ENCODE assay signal across 29 cellular contexts in the genomic region with DNA sequence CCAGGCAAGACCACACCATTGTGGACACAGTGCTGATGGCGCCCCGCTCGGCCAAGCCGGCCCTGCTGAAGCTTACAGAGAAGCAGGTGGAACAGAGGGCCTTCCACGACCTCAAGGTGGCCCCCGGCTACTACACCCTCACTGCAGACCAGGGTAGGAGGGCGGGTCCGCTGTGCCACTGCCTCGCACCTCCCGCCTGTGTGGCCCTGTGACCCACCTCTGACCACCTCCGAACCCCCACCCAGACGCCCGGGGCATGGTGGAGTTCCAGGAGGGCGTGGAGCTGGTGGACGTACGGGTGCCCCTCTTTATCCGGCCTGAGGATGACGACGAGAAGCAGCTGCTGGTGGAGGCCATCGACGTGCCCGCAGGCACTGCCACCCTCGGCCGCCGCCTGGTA. TPM values are rescaled to one million over a fixed set of nuclear protein-coding genes. Genes with fewer than 3 reads are reported as not detected.
"Had no signal": no experiment of that assay in that cellular context is flagged by ENCODE, and none has a peak within 500 bp of the region (broad histone marks: within the 10 kb centered on the region; RNA-seq: fewer than 3 reads in every experiment).

No MANE protein-coding gene starts in this region.

- H3K4me1 ChIP-seq: foreskin keratinocyte, gastroesophageal sphincter, parathyroid adenoma, uterus had no signal

- H3K9me3 ChIP-seq: esophagus muscularis mucosa, gastroesophageal sphincter, heart left ventricle, neutrophil, suprapubic skin, transverse colon, upper lobe of right lung, uterus had no signal

- DNase-seq: dermis blood vessel endothelial cell; effector memory CD4-positive, alpha-beta T cell; foreskin keratinocyte; heart left ventricle; hippocampal formation; immature natural killer cell; islet precursor cell; natural killer cell; stimulated activated CD4-positive, alpha-beta T cell treated with anti-CD3 and anti-CD28 coated beads, Interleukin-12 subunit alpha, Interleukin-12 subunit beta, amount 100 ng/mL, for 4 hours; stimulated activated CD4-positive, alpha-beta T cell treated with anti-CD3 and anti-CD28 coated beads, Interleukin-1b, Interleukin-23, amount 100 ng/mL, for 48 hours; stimulated activated CD4-positive, alpha-beta T cell treated with anti-CD3 and anti-CD28 coated beads, Interleukin-4, amount 100 ng/mL, for 1 hour; stimulated activated CD8-positive, alpha-beta memory T cell treated with anti-CD3 and anti-CD28 coated beads, Interleukin-4, amount 100 ng/mL, for 48 hours; stimulated activated naive CD4-positive, alpha-beta T cell; stimulated activated naive CD8-positive, alpha-beta T cell treated with anti-CD3 and anti-CD28 coated beads, Interleukin-15, amount 100 ng/mL, for 72 hours; transverse colon; upper lobe of right lung; uterus had no signal

- H3K27ac Mint-ChIP-seq: immature natural killer cell, memory B cell, natural killer cell, progenitor cell of endocrine pancreas had no signal

- H3K27ac ChIP-seq: coronary artery, esophagus muscularis mucosa, foreskin keratinocyte, gastroesophageal sphincter, heart left ventricle, neutrophil, parathyroid adenoma, suprapubic skin, transverse colon, upper lobe of right lung, uterus had no signal

- H3K4me3 Mint-ChIP-seq: immature natural killer cell; memory B cell; natural killer cell; stimulated activated naive CD8-positive, alpha-beta T cell treated with anti-CD3 and anti-CD28 coated beads, Interleukin-15, amount 100 ng/mL, for 72 hours had no signal

- ATAC-seq: foreskin keratinocyte; gastroesophageal sphincter; heart left ventricle; left lobe of liver; natural killer cell; sciatic nerve; stimulated activated naive CD8-positive, alpha-beta T cell treated with anti-CD3 and anti-CD28 coated beads, Interleukin-15, amount 100 ng/mL, for 72 hours; upper lobe of right lung had no signal

- H3K4me3 ChIP-seq: coronary artery, esophagus muscularis mucosa, gastroesophageal sphincter, heart left ventricle, smooth muscle cell, suprapubic skin, transverse colon, upper lobe of right lung, uterus had no signal

- H3K36me3 Mint-ChIP-seq: immature natural killer cell, memory B cell, natural killer cell had no signal

- H3K27me3 Mint-ChIP-seq: memory B cell; progenitor cell of endocrine pancreas; stimulated activated naive CD8-positive, alpha-beta T cell treated with anti-CD3 and anti-CD28 coated beads, Interleukin-15, amount 100 ng/mL, for 72 hours had no signal

- H3K9me3 Mint-ChIP-seq: immature natural killer cell; memory B cell; natural killer cell; stimulated activated naive CD8-positive, alpha-beta T cell treated with anti-CD3 and anti-CD28 coated beads, Interleukin-15, amount 100 ng/mL, for 72 hours had no signal

- H3K4me2 ChIP-seq: smooth muscle cell had no signal

- H3K27me3 ChIP-seq: foreskin keratinocyte, heart left ventricle, neutrophil, suprapubic skin, transverse colon, upper lobe of right lung, uterus had no signal

- H3K9ac ChIP-seq: parathyroid adenoma had no signal

- H2AFZ ChIP-seq: parathyroid adenoma had no signal

- H3K36me3 ChIP-seq: neutrophil, upper lobe of right lung, uterus had no signal

RNA-seq across cellular contexts. Expression of a gene that starts 21.1 kb away (rescaled TPM):
- polyA plus RNA-seq: neural cell had no signal
